In the genomic region with DNA sequence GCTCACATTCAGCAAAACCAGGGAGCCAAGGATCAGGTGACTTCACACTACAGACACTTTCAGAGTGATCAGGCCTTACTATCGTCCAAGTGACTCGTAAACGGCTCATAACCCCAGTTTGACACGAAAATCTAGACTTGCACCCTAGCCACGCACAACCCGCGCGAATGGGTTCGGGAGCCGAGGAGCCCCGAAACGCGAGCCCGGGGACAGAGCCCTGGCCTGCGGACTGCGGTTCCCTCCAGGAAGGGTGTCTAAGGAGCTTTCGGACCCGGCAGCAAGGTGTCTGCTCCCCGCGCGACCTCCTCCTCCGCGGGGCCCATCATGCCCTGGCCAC, we compare ENCODE assay signal across 8 cellular contexts. TPM values are rescaled to one million over a fixed set of nuclear protein-coding genes. Genes with fewer than 3 reads are reported as not detected.
DNase-seq lines count a peak whose midpoint lies in the region; ATAC-seq and TF ChIP-seq lines count a peak whose summit lies in the region.

No MANE protein-coding gene starts in this region.

- H4K8ac ChIP-seq in trophoblast cell (ENCODE audit: low read depth, low read length), result peak overlapping the region; percentile 18

- peak overlapping the region; percentile 20 for H3K14ac ChIP-seq in trophoblast cell (ENCODE audit: low read length)

- no peaks in the 10 kb centered on the region for H3K9me3 Mint-ChIP-seq in activated naive CD8-positive, alpha-beta T cell treated with anti-CD3 and anti-CD28 coated beads, Interleukin-2, amount 10 ng/mL, durations not matched to agents 7 days and 5 days

- no CpG with 5 or more reads among the region's 23 CpGs for WGBS in trophoblast cell (ENCODE audit: extremely low coverage, insufficient coverage, insufficient read length)

- POLR2A ChIA-PET in activated naive CD8-positive, alpha-beta T cell treated with anti-CD3 and anti-CD28 coated beads, Interleukin-2, amount 10 ng/mL, durations not matched to agents 7 days and 5 days (lab: Charles Lee), result interaction anchor here (0.7 to 3.0 kb wide), 6 partner anchors 10 to 375 kb away, joined by 3 to 11 read pairs (median 7); a partner anchor contains a TSS

- peak overlapping the region; percentile 90 for H3K27ac Mint-ChIP-seq in activated naive CD8-positive, alpha-beta T cell treated with anti-CD3 and anti-CD28 coated beads, Interleukin-2, amount 10 ng/mL, durations not matched to agents 7 days and 5 days

- H3K27ac ChIP-seq in Peyer's patch (peak overlapping the region; percentile 98 to 100 (median 100)), cardiac muscle cell (peak overlapping the region; percentile 98), trophoblast cell (ENCODE audit: low read depth, low read length) (peak overlapping the region; percentile 8)

- peak overlapping the region; percentile 18 for H2AFZ ChIP-seq in trophoblast cell (ENCODE audit: insufficient read depth, low read length, poor library complexity)

- no peak overlapping the region for H2AK5ac ChIP-seq in trophoblast cell (ENCODE audit: low read length)

- no peak overlapping the region for H2BK12ac ChIP-seq in trophoblast cell (ENCODE audit: low read length)

- ATAC-seq in GM21360 (IDR thresholded peaks at IDR 0.05; ENCODE audit: unreplicated experiment), result peak; percentile 37
- peak; percentile 9 for ATAC-seq in activated naive CD8-positive, alpha-beta T cell treated with anti-CD3 and anti-CD28 coated beads, Interleukin-2, amount 10 ng/mL, durations not matched to agents 7 days and 5 days (ENCODE audit: low read depth)

- no peaks in the 10 kb centered on the region for H3K27me3 Mint-ChIP-seq in activated naive CD8-positive, alpha-beta T cell treated with anti-CD3 and anti-CD28 coated beads, Interleukin-2, amount 10 ng/mL, durations not matched to agents 7 days and 5 days

- H3K4ac ChIP-seq in trophoblast cell (ENCODE audit: low read depth, low read length), result peak overlapping the region; percentile 65

- peak; percentile 70 for DNase-seq in DMS53 (lab: John Stamatoyannopoulos, UW)
- peak; percentile 34 for DNase-seq in HS-27A (ENCODE audit: low read depth)
- DNase-seq in Peyer's patch, result no peak
- no peak for DNase-seq in activated naive CD8-positive, alpha-beta T cell treated with anti-CD3 and anti-CD28 coated beads, Interleukin-2, amount 10 ng/mL, durations not matched to agents 7 days and 5 days
- DNase-seq in cardiac muscle cell (ENCODE audit: low read depth in 1 of 2, low spot score in 1 of 2), result peak; percentile 70 to 79
- DNase-seq in trophoblast cell, result peak; percentile 30 to 63
- DNase-seq in middle frontal gyrus (ENCODE audit: extremely low spot score, low spot score), result no peak

- TF ChIP-seq CTCF in Peyer's patch (IDR thresholded peaks at IDR 0.05) (no peak), cardiac muscle cell (IDR thresholded peaks at IDR 0.05; ENCODE audit: low read depth, low read length) (no peak)

- no peaks in the 10 kb centered on the region for H3K27me3 ChIP-seq in Peyer's patch
- H3K27me3 ChIP-seq in cardiac muscle cell, result no peaks in the 10 kb centered on the region
- H3K27me3 ChIP-seq in trophoblast cell (ENCODE audit: insufficient read depth, low read length), result no peaks in the 10 kb centered on the region

- H4K91ac ChIP-seq in trophoblast cell (ENCODE audit: low read depth, low read length), result peak overlapping the region; percentile 30

- H3K9ac ChIP-seq in trophoblast cell (ENCODE audit: low read length), result peak overlapping the region; percentile 86

- H3K23ac ChIP-seq in trophoblast cell (ENCODE audit: low read length), result no peak overlapping the region

- H4K12ac ChIP-seq in trophoblast cell (ENCODE audit: low read depth, low read length), result no peak overlapping the region

- H3K36me3 Mint-ChIP-seq in activated naive CD8-positive, alpha-beta T cell treated with anti-CD3 and anti-CD28 coated beads, Interleukin-2, amount 10 ng/mL, durations not matched to agents 7 days and 5 days, result peaks cover 2% of the 10 kb centered on the region

- H3K4me2 ChIP-seq in trophoblast cell (ENCODE audit: low read length), result peak overlapping the region; percentile 97

- peak overlapping the region; percentile 32 for H2BK120ac ChIP-seq in trophoblast cell (ENCODE audit: insufficient read depth, low read length, poor library complexity)

- peaks cover 10% of the 10 kb centered on the region for H3K79me1 ChIP-seq in trophoblast cell (ENCODE audit: low read length)

- H3K9me3 ChIP-seq in Peyer's patch (no peaks in the 10 kb centered on the region), cardiac muscle cell (ENCODE audit: low read depth) (no peaks in the 10 kb centered on the region), trophoblast cell (ENCODE audit: insufficient read depth, low read depth, low read length) (no peaks in the 10 kb centered on the region)

- H3K4me3 Mint-ChIP-seq in activated naive CD8-positive, alpha-beta T cell treated with anti-CD3 and anti-CD28 coated beads, Interleukin-2, amount 10 ng/mL, durations not matched to agents 7 days and 5 days, result peak overlapping the region; percentile 95

- peak overlapping the region; percentile 29 for H2BK5ac ChIP-seq in trophoblast cell (ENCODE audit: low read depth, low read length, poor library complexity)

- H3K4me1 Mint-ChIP-seq in activated naive CD8-positive, alpha-beta T cell treated with anti-CD3 and anti-CD28 coated beads, Interleukin-2, amount 10 ng/mL, durations not matched to agents 7 days and 5 days, result peaks cover 39% of the 10 kb centered on the region

- peaks cover 6% of the 10 kb centered on the region for H3K79me2 ChIP-seq in trophoblast cell (ENCODE audit: control insufficient read depth, insufficient read depth, low read length, poor library complexity)

- H3K18ac ChIP-seq in trophoblast cell (ENCODE audit: low read length), result peak overlapping the region; percentile 15

- H3K4me3 ChIP-seq in Peyer's patch (peak overlapping the region; percentile 72 to 97 (median 94)), cardiac muscle cell (peak overlapping the region; percentile 87), trophoblast cell (ENCODE audit: low read depth, low read length) (peak overlapping the region; percentile 100)

- peaks cover 0 to 25% (median 3%) of the 10 kb centered on the region in 4 donors for H3K4me1 ChIP-seq in Peyer's patch
- H3K4me1 ChIP-seq in cardiac muscle cell (ENCODE audit: low read depth), result peaks cover 13% of the 10 kb centered on the region
- H3K4me1 ChIP-seq in trophoblast cell (ENCODE audit: control insufficient read depth in 1 of 2, insufficient read depth in 2 of 2, low read length in 2 of 2), result peaks cover 2 to 4% of the 10 kb centered on the region in 2 experiments

- TF ChIP-seq POLR2A in Peyer's patch (IDR thresholded peaks at IDR 0.05), result peak in 1 of 2 donors; percentile 24

- H3K36me3 ChIP-seq in Peyer's patch (no peaks in the 10 kb centered on the region), cardiac muscle cell (no peaks in the 10 kb centered on the region), trophoblast cell (ENCODE audit: control insufficient read depth in 1 of 2, insufficient read depth in 2 of 2, low read length in 2 of 2) (peaks cover 0 to 2% of the 10 kb centered on the region in 2 experiments)

RNA-seq across cellular contexts. Expression of a gene that starts 0.8 kb away (rescaled TPM):
- total RNA-seq in Peyer's patch (100 to 1,000 TPM in 3 of 4 donors, 10 to 100 TPM in 1; 87.9 to 170 (median 132) TPM), cardiac muscle cell (39.8 and 86.5 TPM in 2 replicates)
- total RNA-seq in activated naive CD8-positive, alpha-beta T cell treated with anti-CD3 and anti-CD28 coated beads, Interleukin-2, amount 10 ng/mL, durations not matched to agents 7 days and 5 days, result 10 to 100 TPM; 46.0 to 48.8 TPM
- 28.7 and 45.6 TPM in 2 replicates for polyA plus RNA-seq in cardiac muscle cell
- 18.5 and 19.2 TPM in 2 replicates for polyA plus RNA-seq in trophoblast cell (2013)

Comparison
In these comparisons a context has a peak if more than half of its experiments do, and no peak if none do; other contexts are left out.
1. DNase-seq: peak in DMS53 (single experiment), HS-27A (single experiment), cardiac muscle cell (2 of 2) and trophoblast cell (2 of 2); none in Peyer's patch (0 of 3), activated naive CD8-positive, alpha-beta T cell treated with anti-CD3 and anti-CD28 coated beads, Interleukin-2, amount 10 ng/mL, durations not matched to agents 7 days and 5 days (single experiment) and middle frontal gyrus (single experiment).
2. H3K27ac ChIP-seq: peak in every context shown above with its lines; median percentile 100 in Peyer's patch; 98 in cardiac muscle cell; 8 in trophoblast cell.
3. Peak in every context shown above with its lines, with median percentiles within 50 percentile points of each other: H3K4me3 ChIP-seq.